In the genomic region with DNA sequence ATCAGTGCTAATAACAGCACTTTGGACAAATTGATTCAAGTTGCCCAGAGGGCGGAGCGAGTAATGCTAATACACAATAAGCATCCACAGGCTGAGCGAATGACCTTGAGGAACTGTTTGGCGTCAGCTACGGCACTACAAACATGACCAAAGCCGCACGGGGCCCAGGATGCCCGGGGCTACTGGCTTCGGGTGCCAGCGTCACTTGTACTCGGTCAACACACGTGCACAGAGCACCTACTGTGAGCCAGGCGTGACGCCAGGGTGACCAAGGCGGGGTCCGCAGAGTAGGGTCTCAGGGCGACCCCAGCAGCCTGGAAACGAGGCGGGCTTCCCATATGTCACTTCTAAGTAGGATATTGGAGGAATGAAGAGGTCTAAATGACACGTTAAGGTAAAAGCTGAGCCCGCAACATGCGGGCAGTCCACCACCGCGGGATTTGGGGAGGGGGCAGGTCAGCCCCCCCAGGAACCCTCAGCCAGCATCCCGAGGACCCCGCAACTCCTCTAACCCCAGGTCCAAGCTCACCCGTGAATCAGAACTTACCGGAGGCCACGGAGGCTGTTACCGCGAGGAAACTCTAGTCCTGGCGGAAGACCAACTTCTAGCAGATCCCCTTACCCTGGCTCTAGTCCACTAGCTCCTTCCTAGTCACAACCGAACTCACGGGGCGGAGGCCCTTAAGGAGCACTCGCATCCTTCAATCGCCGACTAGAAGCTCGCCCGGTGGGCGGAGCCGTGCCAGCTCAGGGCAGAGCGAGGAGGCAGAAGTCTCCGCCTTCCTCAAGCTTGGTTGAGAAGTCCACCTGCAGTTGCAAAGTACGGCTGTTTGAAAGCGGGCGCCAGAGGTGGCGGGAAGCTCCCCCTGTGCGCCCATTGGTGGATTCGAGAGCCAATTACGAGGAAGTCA, we compare ENCODE assay signal across 1 cellular context.
A peak's percentile ranks its signal among the peaks of the same experiment; 100 is the strongest.
TF ChIP-seq lines count a peak whose summit lies in the region.

A gene with protein sequence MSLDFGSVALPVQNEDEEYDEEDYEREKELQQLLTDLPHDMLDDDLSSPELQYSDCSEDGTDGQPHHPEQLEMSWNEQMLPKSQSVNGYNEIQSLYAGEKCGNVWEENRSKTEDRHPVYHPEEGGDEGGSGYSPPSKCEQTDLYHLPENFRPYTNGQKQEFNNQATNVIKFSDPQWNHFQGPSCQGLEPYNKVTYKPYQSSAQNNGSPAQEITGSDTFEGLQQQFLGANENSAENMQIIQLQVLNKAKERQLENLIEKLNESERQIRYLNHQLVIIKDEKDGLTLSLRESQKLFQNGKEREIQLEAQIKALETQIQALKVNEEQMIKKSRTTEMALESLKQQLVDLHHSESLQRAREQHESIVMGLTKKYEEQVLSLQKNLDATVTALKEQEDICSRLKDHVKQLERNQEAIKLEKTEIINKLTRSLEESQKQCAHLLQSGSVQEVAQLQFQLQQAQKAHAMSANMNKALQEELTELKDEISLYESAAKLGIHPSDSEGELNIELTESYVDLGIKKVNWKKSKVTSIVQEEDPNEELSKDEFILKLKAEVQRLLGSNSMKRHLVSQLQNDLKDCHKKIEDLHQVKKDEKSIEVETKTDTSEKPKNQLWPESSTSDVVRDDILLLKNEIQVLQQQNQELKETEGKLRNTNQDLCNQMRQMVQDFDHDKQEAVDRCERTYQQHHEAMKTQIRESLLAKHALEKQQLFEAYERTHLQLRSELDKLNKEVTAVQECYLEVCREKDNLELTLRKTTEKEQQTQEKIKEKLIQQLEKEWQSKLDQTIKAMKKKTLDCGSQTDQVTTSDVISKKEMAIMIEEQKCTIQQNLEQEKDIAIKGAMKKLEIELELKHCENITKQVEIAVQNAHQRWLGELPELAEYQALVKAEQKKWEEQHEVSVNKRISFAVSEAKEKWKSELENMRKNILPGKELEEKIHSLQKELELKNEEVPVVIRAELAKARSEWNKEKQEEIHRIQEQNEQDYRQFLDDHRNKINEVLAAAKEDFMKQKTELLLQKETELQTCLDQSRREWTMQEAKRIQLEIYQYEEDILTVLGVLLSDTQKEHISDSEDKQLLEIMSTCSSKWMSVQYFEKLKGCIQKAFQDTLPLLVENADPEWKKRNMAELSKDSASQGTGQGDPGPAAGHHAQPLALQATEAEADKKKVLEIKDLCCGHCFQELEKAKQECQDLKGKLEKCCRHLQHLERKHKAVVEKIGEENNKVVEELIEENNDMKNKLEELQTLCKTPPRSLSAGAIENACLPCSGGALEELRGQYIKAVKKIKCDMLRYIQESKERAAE (N-terminal part only) (minus strand): TSS at position 656 of the 911 bp plus-strand sequence. CDS start 5,420 bp downstream, outside the sequence.

TF ChIP-seq in GM12878, 131 proteins besides CTCF, POLR2A, EP300 and RAD21 (continued from another document and continues in another):
- TF ChIP-seq, protein P1, sequence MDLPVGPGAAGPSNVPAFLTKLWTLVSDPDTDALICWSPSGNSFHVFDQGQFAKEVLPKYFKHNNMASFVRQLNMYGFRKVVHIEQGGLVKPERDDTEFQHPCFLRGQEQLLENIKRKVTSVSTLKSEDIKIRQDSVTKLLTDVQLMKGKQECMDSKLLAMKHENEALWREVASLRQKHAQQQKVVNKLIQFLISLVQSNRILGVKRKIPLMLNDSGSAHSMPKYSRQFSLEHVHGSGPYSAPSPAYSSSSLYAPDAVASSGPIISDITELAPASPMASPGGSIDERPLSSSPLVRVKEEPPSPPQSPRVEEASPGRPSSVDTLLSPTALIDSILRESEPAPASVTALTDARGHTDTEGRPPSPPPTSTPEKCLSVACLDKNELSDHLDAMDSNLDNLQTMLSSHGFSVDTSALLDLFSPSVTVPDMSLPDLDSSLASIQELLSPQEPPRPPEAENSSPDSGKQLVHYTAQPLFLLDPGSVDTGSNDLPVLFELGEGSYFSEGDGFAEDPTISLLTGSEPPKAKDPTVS (IDR thresholded peaks at IDR 0.05; ENCODE audit: low read depth, low read length): no peak
- no peak for TF ChIP-seq CEBPB (IDR thresholded peaks at IDR 0.05; ENCODE audit: borderline replicate concordance in 1 of 2, low read depth in 2 of 2, low read length in 2 of 2)
- no peak for TF ChIP-seq NFIC (IDR thresholded peaks at IDR 0.05; ENCODE audit: low read depth, low read length)
- TF ChIP-seq KAT2A (conservative IDR thresholded peaks at IDR 0.05; ENCODE audit: control insufficient read depth, low read depth, low read length): no peak
- TF ChIP-seq CHD1 (IDR thresholded peaks at IDR 0.05; ENCODE audit: low read depth, low read length): no peak
- no peak for TF ChIP-seq TCF3 (IDR thresholded peaks at IDR 0.05; ENCODE audit: borderline replicate concordance, insufficient read depth, low read depth, low read length)
- peak; percentile 98 for TF ChIP-seq RB1 (IDR thresholded peaks at IDR 0.05; ENCODE audit: borderline replicate concordance)
- peak; percentile 71 for TF ChIP-seq CREB1 (IDR thresholded peaks at IDR 0.05; ENCODE audit: low read depth)
- TF ChIP-seq MTA2 (IDR thresholded peaks at IDR 0.05; ENCODE audit: low read depth): no peak
- 0 out of 2 replicates have a peak, but pooled peaks have one; percentile 43 for TF ChIP-seq POLR2AphosphoS2 (IDR thresholded peaks at IDR 0.05; ENCODE audit: low read depth, low read length)
- peak; percentile 74 for TF ChIP-seq HDGF (IDR thresholded peaks at IDR 0.05)
- TF ChIP-seq, protein P2, sequence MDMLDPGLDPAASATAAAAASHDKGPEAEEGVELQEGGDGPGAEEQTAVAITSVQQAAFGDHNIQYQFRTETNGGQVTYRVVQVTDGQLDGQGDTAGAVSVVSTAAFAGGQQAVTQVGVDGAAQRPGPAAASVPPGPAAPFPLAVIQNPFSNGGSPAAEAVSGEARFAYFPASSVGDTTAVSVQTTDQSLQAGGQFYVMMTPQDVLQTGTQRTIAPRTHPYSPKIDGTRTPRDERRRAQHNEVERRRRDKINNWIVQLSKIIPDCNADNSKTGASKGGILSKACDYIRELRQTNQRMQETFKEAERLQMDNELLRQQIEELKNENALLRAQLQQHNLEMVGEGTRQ (IDR thresholded peaks at IDR 0.05; ENCODE audit: borderline replicate concordance, low read depth, low read length): no peak
- TF ChIP-seq, protein P3, sequence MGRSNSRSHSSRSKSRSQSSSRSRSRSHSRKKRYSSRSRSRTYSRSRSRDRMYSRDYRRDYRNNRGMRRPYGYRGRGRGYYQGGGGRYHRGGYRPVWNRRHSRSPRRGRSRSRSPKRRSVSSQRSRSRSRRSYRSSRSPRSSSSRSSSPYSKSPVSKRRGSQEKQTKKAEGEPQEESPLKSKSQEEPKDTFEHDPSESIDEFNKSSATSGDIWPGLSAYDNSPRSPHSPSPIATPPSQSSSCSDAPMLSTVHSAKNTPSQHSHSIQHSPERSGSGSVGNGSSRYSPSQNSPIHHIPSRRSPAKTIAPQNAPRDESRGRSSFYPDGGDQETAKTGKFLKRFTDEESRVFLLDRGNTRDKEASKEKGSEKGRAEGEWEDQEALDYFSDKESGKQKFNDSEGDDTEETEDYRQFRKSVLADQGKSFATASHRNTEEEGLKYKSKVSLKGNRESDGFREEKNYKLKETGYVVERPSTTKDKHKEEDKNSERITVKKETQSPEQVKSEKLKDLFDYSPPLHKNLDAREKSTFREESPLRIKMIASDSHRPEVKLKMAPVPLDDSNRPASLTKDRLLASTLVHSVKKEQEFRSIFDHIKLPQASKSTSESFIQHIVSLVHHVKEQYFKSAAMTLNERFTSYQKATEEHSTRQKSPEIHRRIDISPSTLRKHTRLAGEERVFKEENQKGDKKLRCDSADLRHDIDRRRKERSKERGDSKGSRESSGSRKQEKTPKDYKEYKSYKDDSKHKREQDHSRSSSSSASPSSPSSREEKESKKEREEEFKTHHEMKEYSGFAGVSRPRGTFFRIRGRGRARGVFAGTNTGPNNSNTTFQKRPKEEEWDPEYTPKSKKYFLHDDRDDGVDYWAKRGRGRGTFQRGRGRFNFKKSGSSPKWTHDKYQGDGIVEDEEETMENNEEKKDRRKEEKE (IDR thresholded peaks at IDR 0.05): no peak
- TF ChIP-seq, protein P4, sequence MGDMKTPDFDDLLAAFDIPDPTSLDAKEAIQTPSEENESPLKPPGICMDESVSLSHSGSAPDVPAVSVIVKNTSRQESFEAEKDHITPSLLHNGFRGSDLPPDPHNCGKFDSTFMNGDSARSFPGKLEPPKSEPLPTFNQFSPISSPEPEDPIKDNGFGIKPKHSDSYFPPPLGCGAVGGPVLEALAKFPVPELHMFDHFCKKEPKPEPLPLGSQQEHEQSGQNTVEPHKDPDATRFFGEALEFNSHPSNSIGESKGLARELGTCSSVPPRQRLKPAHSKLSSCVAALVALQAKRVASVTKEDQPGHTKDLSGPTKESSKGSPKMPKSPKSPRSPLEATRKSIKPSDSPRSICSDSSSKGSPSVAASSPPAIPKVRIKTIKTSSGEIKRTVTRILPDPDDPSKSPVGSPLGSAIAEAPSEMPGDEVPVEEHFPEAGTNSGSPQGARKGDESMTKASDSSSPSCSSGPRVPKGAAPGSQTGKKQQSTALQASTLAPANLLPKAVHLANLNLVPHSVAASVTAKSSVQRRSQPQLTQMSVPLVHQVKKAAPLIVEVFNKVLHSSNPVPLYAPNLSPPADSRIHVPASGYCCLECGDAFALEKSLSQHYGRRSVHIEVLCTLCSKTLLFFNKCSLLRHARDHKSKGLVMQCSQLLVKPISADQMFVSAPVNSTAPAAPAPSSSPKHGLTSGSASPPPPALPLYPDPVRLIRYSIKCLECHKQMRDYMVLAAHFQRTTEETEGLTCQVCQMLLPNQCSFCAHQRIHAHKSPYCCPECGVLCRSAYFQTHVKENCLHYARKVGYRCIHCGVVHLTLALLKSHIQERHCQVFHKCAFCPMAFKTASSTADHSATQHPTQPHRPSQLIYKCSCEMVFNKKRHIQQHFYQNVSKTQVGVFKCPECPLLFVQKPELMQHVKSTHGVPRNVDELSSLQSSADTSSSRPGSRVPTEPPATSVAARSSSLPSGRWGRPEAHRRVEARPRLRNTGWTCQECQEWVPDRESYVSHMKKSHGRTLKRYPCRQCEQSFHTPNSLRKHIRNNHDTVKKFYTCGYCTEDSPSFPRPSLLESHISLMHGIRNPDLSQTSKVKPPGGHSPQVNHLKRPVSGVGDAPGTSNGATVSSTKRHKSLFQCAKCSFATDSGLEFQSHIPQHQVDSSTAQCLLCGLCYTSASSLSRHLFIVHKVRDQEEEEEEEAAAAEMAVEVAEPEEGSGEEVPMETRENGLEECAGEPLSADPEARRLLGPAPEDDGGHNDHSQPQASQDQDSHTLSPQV (IDR thresholded peaks at IDR 0.05): no peak
- no peak for TF ChIP-seq BACH1 (IDR thresholded peaks at IDR 0.05; ENCODE audit: borderline replicate concordance)
- TF ChIP-seq, protein P5, sequence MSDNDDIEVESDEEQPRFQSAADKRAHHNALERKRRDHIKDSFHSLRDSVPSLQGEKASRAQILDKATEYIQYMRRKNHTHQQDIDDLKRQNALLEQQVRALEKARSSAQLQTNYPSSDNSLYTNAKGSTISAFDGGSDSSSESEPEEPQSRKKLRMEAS (IDR thresholded peaks at IDR 0.05; ENCODE audit: low read depth, low read length): peak; percentile 84; the same call in 1 of the 2 replicates
- TF ChIP-seq YY1 (IDR thresholded peaks at IDR 0.05; ENCODE audit: low read depth, low read length): peak; percentile 22; the same call in 1 of the 2 replicates
- TF ChIP-seq, protein P6, sequence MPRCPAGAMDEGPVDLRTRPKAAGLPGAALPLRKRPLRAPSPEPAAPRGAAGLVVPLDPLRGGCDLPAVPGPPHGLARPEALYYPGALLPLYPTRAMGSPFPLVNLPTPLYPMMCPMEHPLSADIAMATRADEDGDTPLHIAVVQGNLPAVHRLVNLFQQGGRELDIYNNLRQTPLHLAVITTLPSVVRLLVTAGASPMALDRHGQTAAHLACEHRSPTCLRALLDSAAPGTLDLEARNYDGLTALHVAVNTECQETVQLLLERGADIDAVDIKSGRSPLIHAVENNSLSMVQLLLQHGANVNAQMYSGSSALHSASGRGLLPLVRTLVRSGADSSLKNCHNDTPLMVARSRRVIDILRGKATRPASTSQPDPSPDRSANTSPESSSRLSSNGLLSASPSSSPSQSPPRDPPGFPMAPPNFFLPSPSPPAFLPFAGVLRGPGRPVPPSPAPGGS (IDR thresholded peaks at IDR 0.05; ENCODE audit: borderline replicate concordance, insufficient read depth, low read depth, low read length, poor library complexity, severe bottlenecking): no peak
- no peak for TF ChIP-seq WRNIP1 (IDR thresholded peaks at IDR 0.05; ENCODE audit: borderline replicate concordance, low read depth, low read length)
- TF ChIP-seq, protein P7, sequence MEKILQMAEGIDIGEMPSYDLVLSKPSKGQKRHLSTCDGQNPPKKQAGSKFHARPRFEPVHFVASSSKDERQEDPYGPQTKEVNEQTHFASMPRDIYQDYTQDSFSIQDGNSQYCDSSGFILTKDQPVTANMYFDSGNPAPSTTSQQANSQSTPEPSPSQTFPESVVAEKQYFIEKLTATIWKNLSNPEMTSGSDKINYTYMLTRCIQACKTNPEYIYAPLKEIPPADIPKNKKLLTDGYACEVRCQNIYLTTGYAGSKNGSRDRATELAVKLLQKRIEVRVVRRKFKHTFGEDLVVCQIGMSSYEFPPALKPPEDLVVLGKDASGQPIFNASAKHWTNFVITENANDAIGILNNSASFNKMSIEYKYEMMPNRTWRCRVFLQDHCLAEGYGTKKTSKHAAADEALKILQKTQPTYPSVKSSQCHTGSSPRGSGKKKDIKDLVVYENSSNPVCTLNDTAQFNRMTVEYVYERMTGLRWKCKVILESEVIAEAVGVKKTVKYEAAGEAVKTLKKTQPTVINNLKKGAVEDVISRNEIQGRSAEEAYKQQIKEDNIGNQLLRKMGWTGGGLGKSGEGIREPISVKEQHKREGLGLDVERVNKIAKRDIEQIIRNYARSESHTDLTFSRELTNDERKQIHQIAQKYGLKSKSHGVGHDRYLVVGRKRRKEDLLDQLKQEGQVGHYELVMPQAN (conservative IDR thresholded peaks at IDR 0.05): peak; percentile 75
- TF ChIP-seq PML (IDR thresholded peaks at IDR 0.05; ENCODE audit: low read length): no peak
- no peak for TF ChIP-seq ZNF384 (IDR thresholded peaks at IDR 0.05; ENCODE audit: borderline replicate concordance, low read depth, low read length)
- no peak for TF ChIP-seq CHD4 (IDR thresholded peaks at IDR 0.05)
- no peak for TF ChIP-seq EGR1 (IDR thresholded peaks at IDR 0.05; ENCODE audit: borderline replicate concordance in 1 of 2, low read depth in 2 of 2, low read length in 2 of 2)
- peak; percentile 74 for TF ChIP-seq DPF2 (IDR thresholded peaks at IDR 0.05)
- TF ChIP-seq IKZF2 (IDR thresholded peaks at IDR 0.05): no peak
- peak; percentile 90; the same call in 1 of the 2 replicates for TF ChIP-seq MXI1 (IDR thresholded peaks at IDR 0.05; ENCODE audit: low read depth, low read length)
- TF ChIP-seq SPI1 (IDR thresholded peaks at IDR 0.05; ENCODE audit: borderline replicate concordance, insufficient read depth, low read depth, low read length): peak; percentile 31; the same call in 1 of the 2 replicates
- TF ChIP-seq, protein P8, sequence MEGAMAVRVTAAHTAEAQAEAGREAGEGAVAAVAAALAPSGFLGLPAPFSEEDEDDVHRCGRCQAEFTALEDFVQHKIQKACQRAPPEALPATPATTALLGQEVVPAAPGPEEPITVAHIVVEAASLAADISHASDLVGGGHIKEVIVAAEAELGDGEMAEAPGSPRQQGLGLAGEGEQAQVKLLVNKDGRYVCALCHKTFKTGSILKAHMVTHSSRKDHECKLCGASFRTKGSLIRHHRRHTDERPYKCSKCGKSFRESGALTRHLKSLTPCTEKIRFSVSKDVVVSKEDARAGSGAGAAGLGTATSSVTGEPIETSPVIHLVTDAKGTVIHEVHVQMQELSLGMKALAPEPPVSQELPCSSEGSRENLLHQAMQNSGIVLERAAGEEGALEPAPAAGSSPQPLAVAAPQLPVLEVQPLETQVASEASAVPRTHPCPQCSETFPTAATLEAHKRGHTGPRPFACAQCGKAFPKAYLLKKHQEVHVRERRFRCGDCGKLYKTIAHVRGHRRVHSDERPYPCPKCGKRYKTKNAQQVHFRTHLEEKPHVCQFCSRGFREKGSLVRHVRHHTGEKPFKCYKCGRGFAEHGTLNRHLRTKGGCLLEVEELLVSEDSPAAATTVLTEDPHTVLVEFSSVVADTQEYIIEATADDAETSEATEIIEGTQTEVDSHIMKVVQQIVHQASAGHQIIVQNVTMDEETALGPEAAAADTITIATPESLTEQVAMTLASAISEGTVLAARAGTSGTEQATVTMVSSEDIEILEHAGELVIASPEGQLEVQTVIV (IDR thresholded peaks at IDR 0.05; ENCODE audit: borderline replicate concordance, partially characterized antibody): peak; percentile 56
- TF ChIP-seq YBX1 (IDR thresholded peaks at IDR 0.05): no peak
- TF ChIP-seq ZNF622 (IDR thresholded peaks at IDR 0.05): peak; percentile 92
